In genomic region chr9:93678199-93679019, GRCh38 we compare ENCODE assay signal across 11 cellular contexts.
DNase-seq lines count a peak whose midpoint lies in the region; ATAC-seq, FAIRE-seq and TF ChIP-seq lines count a peak whose summit lies in the region.
"Had no signal": no experiment of that assay in that cellular context is flagged by ENCODE, and none has a peak within 500 bp of the region (broad histone marks: within the 10 kb centered on the region; RNA-seq: fewer than 3 reads in every experiment).

No MANE protein-coding gene starts in this region.

- no peak for TF ChIP-seq POLR2A in GM12878 (IDR thresholded peaks at IDR 0.05; ENCODE audit: low read depth, low read length)
- TF ChIP-seq POLR2A in testis (IDR thresholded peaks at IDR 0.05): no peak

- H3K27ac ChIP-seq in GM12878 (ENCODE audit: control insufficient read depth, insufficient read depth) (no peak overlapping the region), testis (no peak overlapping the region)
- H3K27ac ChIP-seq: neutrophil had no signal

- peak; percentile 57 for DNase-seq in activated effector memory CD4-positive, alpha-beta T cell treated with anti-CD3 and anti-CD28 coated beads, Interleukin-2, amount 50 U/mL, for 16 hours
- DNase-seq in activated effector memory CD4-positive, alpha-beta T cell treated with Interleukin-2 at 50 U/mL for 16 hours: no peak
- DNase-seq in GM12878 (ENCODE audit: low read depth, low spot score): no peak
- peak; percentile 37 for DNase-seq in left lobe of liver (ENCODE audit: low spot score)
- peak; percentile 6 for DNase-seq in testis
- no peak for DNase-seq in NCI-H345 (lab: John Stamatoyannopoulos, UW)
- DNase-seq in D721Med (ENCODE audit: insufficient read length, low spot score): no peak
- DNase-seq: DMS153, NCI-H2171 had no signal

- BruUV-seq in GM12878 (replicated peaks; lab: Mats Ljungman, UMichigan): TSS peak; percentile 87

- H3K36me3 ChIP-seq in GM12878 (ENCODE audit: control insufficient read depth in 2 of 2, insufficient read depth in 2 of 2, low read length in 1 of 2) (no peaks in the 10 kb centered on the region; a peak in 1 of 4 replicates), testis (ENCODE audit: low read depth, missing control alignments) (no peaks in the 10 kb centered on the region)

- no peaks in the 10 kb centered on the region for H3K9me3 ChIP-seq in GM12878 (replicated peaks; ENCODE audit: control insufficient read depth, insufficient read depth, low read length)
- no peaks in the 10 kb centered on the region for H3K9me3 ChIP-seq in testis
- H3K9me3 ChIP-seq: neutrophil had no signal

- no peaks in the 10 kb centered on the region for H3K27me3 ChIP-seq in GM12878 (replicated peaks in 1 of 2; ENCODE audit: control insufficient read depth in 2 of 2, insufficient read depth in 2 of 2, low read length in 1 of 2)
- no peaks in the 10 kb centered on the region for H3K27me3 ChIP-seq in testis
- H3K27me3 ChIP-seq: neutrophil had no signal

- no peak overlapping the region for H3K4me3 ChIP-seq in GM12878
- H3K4me3 ChIP-seq in testis: no peak overlapping the region

- intact Hi-C loops in GM12878 (cut with micrococcal nuclease; ENCODE audit: unreplicated experiment): no loop called here
- intact Hi-C loops in testis (cut with DNase I; ENCODE audit: low total_unique reads): no loop called here

- no peak for TF ChIP-seq CTCF in GM12878 (IDR thresholded peaks at IDR 0.05 in 2 of 3, conservative IDR thresholded peaks at IDR 0.05 in 1 of 3; ENCODE audit: control insufficient read depth in 2 of 3, extremely low read depth in 1 of 3, insufficient read depth in 1 of 3, low read depth in 3 of 3, low read length in 3 of 3)
- TF ChIP-seq CTCF in testis (IDR thresholded peaks at IDR 0.05): no peak
- no peak for TF ChIP-seq CTCF in D721Med (IDR thresholded peaks at IDR 0.05; ENCODE audit: insufficient read depth, missing control alignments)

- RAD21 ChIA-PET in GM12878 (lab: Charles Lee; ENCODE audit: unreplicated experiment): no interaction called here

- no peak overlapping the region for H2AFZ ChIP-seq in GM12878 (ENCODE audit: control insufficient read depth, low read depth, low read length)

- H3K4me1 ChIP-seq in GM12878 (ENCODE audit: control insufficient read depth, insufficient read depth, low read length): no peaks in the 10 kb centered on the region
- no peaks in the 10 kb centered on the region for H3K4me1 ChIP-seq in testis

- no peak overlapping the region for H3K9ac ChIP-seq in GM12878 (ENCODE audit: control insufficient read depth, insufficient read depth, low read length)

- no peaks in the 10 kb centered on the region for H3K79me2 ChIP-seq in GM12878 (ENCODE audit: control insufficient read depth, insufficient read depth, low read length)

- no peak for TF ChIP-seq RAD21 in GM12878 (IDR thresholded peaks at IDR 0.05; ENCODE audit: insufficient read depth, low read depth, low read length)

- POLR2A ChIA-PET in GM12878 (lab: Charles Lee): no interaction called here

- H3K4me2 ChIP-seq in GM12878 (ENCODE audit: control insufficient read depth, insufficient read depth): no peak overlapping the region

- no peak for TF ChIP-seq EP300 in GM12878 (IDR thresholded peaks at IDR 0.05; ENCODE audit: borderline replicate concordance in 1 of 2, control insufficient read depth in 1 of 2, low read depth in 2 of 2, low read length in 2 of 2)

- ATAC-seq in GM12878: no peak
- ATAC-seq in left lobe of liver: no peak
- no peak for ATAC-seq in HG02610 (IDR thresholded peaks at IDR 0.05; ENCODE audit: unreplicated experiment)

- no peak for FAIRE-seq in GM12878 (lab: Jason Lieb, UNC)
- FAIRE-seq in D721Med (lab: Jason Lieb, UNC): no peak

- CTCF ChIA-PET in GM12878 (lab: Yijun Ruan, JAX): interaction anchor here (1.0 to 5.5 kb wide), 3 partner anchors 9 to 285 kb away, joined by 3 to 36 read pairs (median 3); no protein-coding TSS in a partner anchor

- no peaks in the 10 kb centered on the region for H4K20me1 ChIP-seq in GM12878 (ENCODE audit: control insufficient read depth, insufficient read depth)

- SMC1A ChIA-PET in GM12878 (lab: Charles Lee; ENCODE audit: uncharacterized antibody, unreplicated experiment): no interaction called here

- in situ Hi-C loops in GM12878 (cut with MboI): no loop called here

- 86% methylated on average over 16 of the region's 17 CpGs for WGBS in GM12878 (ENCODE audit: insufficient coverage, insufficient replicate concordance, low lambda C conversion rate, missing lambda C conversion rate)
- 90 to 93% methylated on average over 12 to 17 of the region's 17 CpGs for WGBS in testis, 2 donors

TF ChIP-seq in GM12878, 131 proteins besides CTCF, POLR2A, EP300 and RAD21:
- TF ChIP-seq BACH1 (IDR thresholded peaks at IDR 0.05; ENCODE audit: borderline replicate concordance) (no peak), HDAC6 (IDR thresholded peaks at IDR 0.05; ENCODE audit: unreplicated experiment) (no peak), E2F8 (IDR thresholded peaks at IDR 0.05; ENCODE audit: low read depth, partially characterized antibody) (no peak), BHLHE40 (IDR thresholded peaks at IDR 0.05; ENCODE audit: borderline replicate concordance in 1 of 2, low read depth in 2 of 2, low read length in 1 of 2) (no peak), HCFC1 (IDR thresholded peaks at IDR 0.05; ENCODE audit: low read length) (no peak), SREBF2 (IDR thresholded peaks at IDR 0.05; ENCODE audit: low read length) (no peak), NFYA (IDR thresholded peaks at IDR 0.05; ENCODE audit: borderline replicate concordance, low read depth, low read length) (no peak), RELB (IDR thresholded peaks at IDR 0.05; ENCODE audit: low read depth) (no peak), GABPA (IDR thresholded peaks at IDR 0.05; ENCODE audit: low read depth) (no peak), SIN3A (IDR thresholded peaks at IDR 0.05; ENCODE audit: low read depth, low read length) (no peak)
- TF ChIP-seq, protein P1, sequence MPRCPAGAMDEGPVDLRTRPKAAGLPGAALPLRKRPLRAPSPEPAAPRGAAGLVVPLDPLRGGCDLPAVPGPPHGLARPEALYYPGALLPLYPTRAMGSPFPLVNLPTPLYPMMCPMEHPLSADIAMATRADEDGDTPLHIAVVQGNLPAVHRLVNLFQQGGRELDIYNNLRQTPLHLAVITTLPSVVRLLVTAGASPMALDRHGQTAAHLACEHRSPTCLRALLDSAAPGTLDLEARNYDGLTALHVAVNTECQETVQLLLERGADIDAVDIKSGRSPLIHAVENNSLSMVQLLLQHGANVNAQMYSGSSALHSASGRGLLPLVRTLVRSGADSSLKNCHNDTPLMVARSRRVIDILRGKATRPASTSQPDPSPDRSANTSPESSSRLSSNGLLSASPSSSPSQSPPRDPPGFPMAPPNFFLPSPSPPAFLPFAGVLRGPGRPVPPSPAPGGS (IDR thresholded peaks at IDR 0.05; ENCODE audit: borderline replicate concordance, insufficient read depth, low read depth, low read length, poor library complexity, severe bottlenecking): no peak
- TF ChIP-seq, protein P2, sequence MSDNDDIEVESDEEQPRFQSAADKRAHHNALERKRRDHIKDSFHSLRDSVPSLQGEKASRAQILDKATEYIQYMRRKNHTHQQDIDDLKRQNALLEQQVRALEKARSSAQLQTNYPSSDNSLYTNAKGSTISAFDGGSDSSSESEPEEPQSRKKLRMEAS (IDR thresholded peaks at IDR 0.05; ENCODE audit: low read depth, low read length): no peak
TF ChIP-seq in GM12878: peak in this region for 0.

Comparison
In these comparisons a context has a peak if more than half of its experiments do, and no peak if none do; other contexts are left out.
1. DNase-seq: peak in activated effector memory CD4-positive, alpha-beta T cell treated with anti-CD3 and anti-CD28 coated beads, Interleukin-2, amount 50 U/mL, for 16 hours (single experiment), left lobe of liver (single experiment) and testis (single experiment); none in activated effector memory CD4-positive, alpha-beta T cell treated with Interleukin-2 at 50 U/mL for 16 hours (single experiment), GM12878 (single experiment), NCI-H345 (single experiment) and D721Med (single experiment).